In genomic region chr14:64767215-64767964, GRCh38 we compare ENCODE assay signal across 19 cellular contexts.
DNase-seq lines count a peak whose midpoint lies in the region; ATAC-seq, FAIRE-seq and TF ChIP-seq lines count a peak whose summit lies in the region.
"Had no signal": no experiment of that assay in that cellular context is flagged by ENCODE, and none has a peak within 500 bp of the region (broad histone marks: within the 10 kb centered on the region; RNA-seq: fewer than 3 reads in every experiment).

No MANE protein-coding gene starts in this region.

- H3K27ac Mint-ChIP-seq in WTC11, result peak overlapping the region; percentile 74; the same call in 1 of the 2 replicates

- H3K27me3 ChIP-seq in right lobe of liver (no peaks in the 10 kb centered on the region), thyroid gland (no peaks in the 10 kb centered on the region)
- H3K27me3 ChIP-seq: BE2C had no signal

- no peaks in the 10 kb centered on the region for H3K9me3 Mint-ChIP-seq in WTC11
- H3K9me3 Mint-ChIP-seq: CD4-positive, alpha-beta T cell had no signal

- peaks cover 15% of the 10 kb centered on the region for H3K27me3 Mint-ChIP-seq in WTC11 (ENCODE audit: low read depth)
- H3K27me3 Mint-ChIP-seq: CD4-positive, alpha-beta T cell had no signal

- intact Hi-C loops in right lobe of liver (cut with DNase I), result no loop called here
- intact Hi-C loops in thyroid gland (cut with DNase I), result no loop called here

- peak; percentile 91 for FAIRE-seq in HTR-8/SVneo (lab: Jason Lieb, UNC)
- FAIRE-seq: H54 had no signal

- ATAC-seq in WTC11 (no peak), right lobe of liver (peak; percentile 6 to 48 (median 36)), GM19328 (IDR thresholded peaks at IDR 0.05; ENCODE audit: unreplicated experiment) (no peak), GM18858 (IDR thresholded peaks at IDR 0.05; ENCODE audit: unreplicated experiment) (no peak)

- H3K36me3 ChIP-seq in right lobe of liver (no peaks in the 10 kb centered on the region), thyroid gland (no peaks in the 10 kb centered on the region)
- H3K36me3 ChIP-seq: BE2C had no signal

- H3K4me3 ChIP-seq in right lobe of liver, result no peak overlapping the region
- H3K4me3 ChIP-seq in thyroid gland (replicated peaks in 1 of 3), result no peak overlapping the region
- H3K4me3 ChIP-seq: PC-9, SK-N-MC had no signal

- DNase-seq in HTR-8/SVneo (ENCODE audit: insufficient read length, low spot score), result no peak
- DNase-seq in WTC11 (ENCODE audit: low spot score), result no peak
- peak in 2 of 3 donors; percentile 58 to 60 for DNase-seq in right lobe of liver
- DNase-seq in thyroid gland, result peak; percentile 35 to 45
- DNase-seq in NCI-H1694 treated with DMSO at 0.1 percent for 48 hours (lab: John Stamatoyannopoulos, UW), result no peak
- DNase-seq: BE2C; CD4-positive, alpha-beta T cell; DMS79; KBM-7; NCI-H1417 treated with DMSO at 0.1 percent for 48 hours; NCI-H2029 treated with DMSO at 0.1 percent for 48 hours; NCI-H2171 treated with DMSO at 0.1 percent for 48 hours; NCI-H748 treated with DMSO at 0.1 percent for 48 hours; Right ventricle myocardium superior had no signal

- POLR2A ChIA-PET in WTC11 (lab: Charles Lee), result no interaction called here

- TF ChIP-seq POLR2A in right lobe of liver (IDR thresholded peaks at IDR 0.05) (no peak), thyroid gland (IDR thresholded peaks at IDR 0.05) (no peak)

- H3K4me1 ChIP-seq in right lobe of liver, result no peaks in the 10 kb centered on the region
- H3K4me1 ChIP-seq in thyroid gland, result peaks cover 4 to 16% of the 10 kb centered on the region in 2 donors

- H3K27ac ChIP-seq in right lobe of liver (no peak overlapping the region), thyroid gland (no peak overlapping the region)
- H3K27ac ChIP-seq: PC-9, SK-N-MC had no signal

- TF ChIP-seq CTCF in WTC11 (IDR thresholded peaks at IDR 0.05) (no peak), right lobe of liver (IDR thresholded peaks at IDR 0.05) (no peak), thyroid gland (IDR thresholded peaks at IDR 0.05) (no peak)

- CTCF ChIA-PET in WTC11 (lab: Charles Lee), result interaction anchor here (0.6 to 11.4 kb wide), 24 partner anchors 8 to 208 kb away, joined by 3 to 75 read pairs (median 4); partner anchors contain the start of gene PLEKHG3

- H3K9me3 ChIP-seq in right lobe of liver, result no peaks in the 10 kb centered on the region
- no peaks in the 10 kb centered on the region for H3K9me3 ChIP-seq in thyroid gland
- H3K9me3 ChIP-seq: BE2C had no signal

- H3K4me3 Mint-ChIP-seq in WTC11, result no peak overlapping the region
- H3K4me3 Mint-ChIP-seq: CD4-positive, alpha-beta T cell had no signal

- 54% methylated on average over 7 of the region's 15 CpGs for WGBS in right lobe of liver (ENCODE audit: insufficient coverage, low coverage, low lambda C conversion rate, missing lambda C conversion rate)
- 74 to 75% methylated on average over 12 to 15 of the region's 15 CpGs for WGBS in thyroid gland, 2 donors

- H3K4me1 Mint-ChIP-seq in WTC11, result peaks cover 41% of the 10 kb centered on the region

- H3K36me3 Mint-ChIP-seq in WTC11, result peaks cover under 1% of the 10 kb centered on the region; the same call in 1 of the 2 replicates

TF ChIP-seq in WTC11, 78 proteins besides CTCF, POLR2A, EP300 and RAD21:
- TF ChIP-seq GTF2I (CRISPR knock-in tag; conservative IDR thresholded peaks at IDR 0.05), result no peak
- TF ChIP-seq, protein P1, sequence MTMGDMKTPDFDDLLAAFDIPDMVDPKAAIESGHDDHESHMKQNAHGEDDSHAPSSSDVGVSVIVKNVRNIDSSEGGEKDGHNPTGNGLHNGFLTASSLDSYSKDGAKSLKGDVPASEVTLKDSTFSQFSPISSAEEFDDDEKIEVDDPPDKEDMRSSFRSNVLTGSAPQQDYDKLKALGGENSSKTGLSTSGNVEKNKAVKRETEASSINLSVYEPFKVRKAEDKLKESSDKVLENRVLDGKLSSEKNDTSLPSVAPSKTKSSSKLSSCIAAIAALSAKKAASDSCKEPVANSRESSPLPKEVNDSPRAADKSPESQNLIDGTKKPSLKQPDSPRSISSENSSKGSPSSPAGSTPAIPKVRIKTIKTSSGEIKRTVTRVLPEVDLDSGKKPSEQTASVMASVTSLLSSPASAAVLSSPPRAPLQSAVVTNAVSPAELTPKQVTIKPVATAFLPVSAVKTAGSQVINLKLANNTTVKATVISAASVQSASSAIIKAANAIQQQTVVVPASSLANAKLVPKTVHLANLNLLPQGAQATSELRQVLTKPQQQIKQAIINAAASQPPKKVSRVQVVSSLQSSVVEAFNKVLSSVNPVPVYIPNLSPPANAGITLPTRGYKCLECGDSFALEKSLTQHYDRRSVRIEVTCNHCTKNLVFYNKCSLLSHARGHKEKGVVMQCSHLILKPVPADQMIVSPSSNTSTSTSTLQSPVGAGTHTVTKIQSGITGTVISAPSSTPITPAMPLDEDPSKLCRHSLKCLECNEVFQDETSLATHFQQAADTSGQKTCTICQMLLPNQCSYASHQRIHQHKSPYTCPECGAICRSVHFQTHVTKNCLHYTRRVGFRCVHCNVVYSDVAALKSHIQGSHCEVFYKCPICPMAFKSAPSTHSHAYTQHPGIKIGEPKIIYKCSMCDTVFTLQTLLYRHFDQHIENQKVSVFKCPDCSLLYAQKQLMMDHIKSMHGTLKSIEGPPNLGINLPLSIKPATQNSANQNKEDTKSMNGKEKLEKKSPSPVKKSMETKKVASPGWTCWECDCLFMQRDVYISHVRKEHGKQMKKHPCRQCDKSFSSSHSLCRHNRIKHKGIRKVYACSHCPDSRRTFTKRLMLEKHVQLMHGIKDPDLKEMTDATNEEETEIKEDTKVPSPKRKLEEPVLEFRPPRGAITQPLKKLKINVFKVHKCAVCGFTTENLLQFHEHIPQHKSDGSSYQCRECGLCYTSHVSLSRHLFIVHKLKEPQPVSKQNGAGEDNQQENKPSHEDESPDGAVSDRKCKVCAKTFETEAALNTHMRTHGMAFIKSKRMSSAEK (CRISPR knock-in tag; IDR thresholded peaks at IDR 0.05; ENCODE audit: borderline replicate concordance), result no peak
- no peak for TF ChIP-seq ETV6 (CRISPR knock-in tag; IDR thresholded peaks at IDR 0.05)
- TF ChIP-seq JUN (CRISPR knock-in tag; IDR thresholded peaks at IDR 0.05), result no peak
- TF ChIP-seq, protein P2, sequence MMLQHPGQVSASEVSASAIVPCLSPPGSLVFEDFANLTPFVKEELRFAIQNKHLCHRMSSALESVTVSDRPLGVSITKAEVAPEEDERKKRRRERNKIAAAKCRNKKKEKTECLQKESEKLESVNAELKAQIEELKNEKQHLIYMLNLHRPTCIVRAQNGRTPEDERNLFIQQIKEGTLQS (CRISPR knock-in tag; conservative IDR thresholded peaks at IDR 0.05), result no peak
- TF ChIP-seq TEAD4 (CRISPR knock-in tag; IDR thresholded peaks at IDR 0.05), result no peak
- no peak for TF ChIP-seq SMAD4 (CRISPR knock-in tag; IDR thresholded peaks at IDR 0.05)
- no peak for TF ChIP-seq MLX (CRISPR knock-in tag; IDR thresholded peaks at IDR 0.05)

Comparison
In these comparisons a context has a peak if more than half of its experiments do, and no peak if none do; other contexts are left out.
1. DNase-seq: peak in right lobe of liver (2 of 3) and thyroid gland (2 of 2); none in HTR-8/SVneo (single experiment), WTC11 (single experiment) and NCI-H1694 treated with DMSO at 0.1 percent for 48 hours (single experiment).
2. ATAC-seq: peak in right lobe of liver (4 of 4); none in WTC11 (single experiment), GM19328 (single experiment) and GM18858 (single experiment).